ENCODE assay signal across 14 cellular contexts in genomic region chr1:6057170-6057569, GRCh38. TPM values are rescaled to one million over a fixed set of nuclear protein-coding genes. Genes with fewer than 3 reads are reported as not detected.
DNase-seq lines count a peak whose midpoint lies in the region; ATAC-seq and TF ChIP-seq lines count a peak whose summit lies in the region.
"Had no signal": no experiment of that assay in that cellular context is flagged by ENCODE, and none has a peak within 500 bp of the region (broad histone marks: within the 10 kb centered on the region; RNA-seq: fewer than 3 reads in every experiment).

No MANE protein-coding gene starts in this region.

- H3K4me3 Mint-ChIP-seq in naive thymus-derived CD8-positive, alpha-beta T cell = no peak overlapping the region
- H3K4me3 Mint-ChIP-seq in chondrocyte (ENCODE audit: unreplicated experiment) = no peak overlapping the region
- no peak overlapping the region for H3K4me3 Mint-ChIP-seq in mesothelial cell of epicardium

- peak overlapping the region; percentile 33 to 73 for H3K27ac Mint-ChIP-seq in activated naive CD4-positive, alpha-beta T cell treated with anti-CD3 and anti-CD28 coated beads, Interleukin-2, amount 50 U/mL, for 72 hours
- H3K27ac Mint-ChIP-seq in naive thymus-derived CD8-positive, alpha-beta T cell = peak overlapping the region in 6 of 10 donors; percentile 3 to 65 (median 50)
- H3K27ac Mint-ChIP-seq in chondrocyte (ENCODE audit: unreplicated experiment) (no peak overlapping the region), mesothelial cell of epicardium (no peak overlapping the region)

- POLR2A ChIA-PET in naive thymus-derived CD8-positive, alpha-beta T cell (lab: Charles Lee) = interaction anchor here (0.8 kb wide), 1 partner anchor 31 kb away, joined by 3 read pairs; no protein-coding TSS in a partner anchor

- no peaks in the 10 kb centered on the region for H3K9me3 Mint-ChIP-seq in activated naive CD4-positive, alpha-beta T cell treated with anti-CD3 and anti-CD28 coated beads, Interleukin-2, amount 50 U/mL, for 72 hours
- no peaks in the 10 kb centered on the region for H3K9me3 Mint-ChIP-seq in naive thymus-derived CD8-positive, alpha-beta T cell
- H3K9me3 Mint-ChIP-seq in chondrocyte (ENCODE audit: low read depth) = no peaks in the 10 kb centered on the region
- H3K9me3 Mint-ChIP-seq in mesothelial cell of epicardium = no peaks in the 10 kb centered on the region

- TF ChIP-seq CTCF in chondrocyte (IDR thresholded peaks at IDR 0.05) (no peak), mesothelial cell of epicardium (IDR thresholded peaks at IDR 0.05; ENCODE audit: unreplicated experiment) (no peak)

- no peak for DNase-seq in activated naive CD4-positive, alpha-beta T cell treated with anti-CD3 and anti-CD28 coated beads, Interleukin-2, amount 50 U/mL, for 72 hours (ENCODE audit: low spot score in 2 of 2)
- no peak for DNase-seq in activated naive CD4-positive, alpha-beta T cell treated with anti-CD3 and anti-CD28 coated beads, Interleukin-2, amount 50 U/mL, for 16 hours
- DNase-seq in NCI-H69 (lab: John Stamatoyannopoulos, UW) (peak; percentile 5), NK-92 (lab: John Stamatoyannopoulos, UW; ENCODE audit: unreplicated experiment) (no peak), chondrocyte (ENCODE audit: low spot score) (no peak), mesothelial cell of epicardium (ENCODE audit: low spot score in 2 of 2, unreplicated experiment in 2 of 2) (no peak)
- DNase-seq in naive thymus-derived CD8-positive, alpha-beta T cell = no peak
- DNase-seq: BE2C, DMS79, NCI-H1105, NCI-H2081, NCI-H446 treated with DMSO at 0.1 percent for 48 hours, OCI-M1, SHP77 had no signal

- no peak for ATAC-seq in activated naive CD4-positive, alpha-beta T cell treated with anti-CD3 and anti-CD28 coated beads, Interleukin-2, amount 50 U/mL, for 72 hours
- no peak for ATAC-seq in naive thymus-derived CD8-positive, alpha-beta T cell

- no peaks in the 10 kb centered on the region for H3K27me3 Mint-ChIP-seq in naive thymus-derived CD8-positive, alpha-beta T cell
- peaks cover 25% of the 10 kb centered on the region for H3K27me3 Mint-ChIP-seq in chondrocyte (ENCODE audit: low read depth)
- peaks cover 39% of the 10 kb centered on the region for H3K27me3 Mint-ChIP-seq in mesothelial cell of epicardium (ENCODE audit: low read depth)

- peaks cover 12 to 31% of the 10 kb centered on the region in 2 donors for H3K36me3 Mint-ChIP-seq in activated naive CD4-positive, alpha-beta T cell treated with anti-CD3 and anti-CD28 coated beads, Interleukin-2, amount 50 U/mL, for 72 hours
- peaks cover 0 to 37% (median 3%) of the 10 kb centered on the region in 3 donors for H3K36me3 Mint-ChIP-seq in naive thymus-derived CD8-positive, alpha-beta T cell
- H3K36me3 Mint-ChIP-seq in chondrocyte (ENCODE audit: low read depth) (no peaks in the 10 kb centered on the region), mesothelial cell of epicardium (no peaks in the 10 kb centered on the region)

- H3K4me1 Mint-ChIP-seq in naive thymus-derived CD8-positive, alpha-beta T cell = peaks cover 17 to 48% (median 28%) of the 10 kb centered on the region in 4 donors
- H3K4me1 Mint-ChIP-seq in chondrocyte (ENCODE audit: low read depth) (peaks cover 7% of the 10 kb centered on the region), mesothelial cell of epicardium (peaks cover 3% of the 10 kb centered on the region)

RNA-seq across cellular contexts. Expression of gene KCNAB2, which starts 11.5 kb away (rescaled TPM):
- total RNA-seq in activated naive CD4-positive, alpha-beta T cell treated with anti-CD3 and anti-CD28 coated beads, Interleukin-2, amount 50 U/mL, for 72 hours = 100 to 1,000 TPM; 214 to 334 TPM
- 100 to 1,000 TPM; 189 to 190 TPM for total RNA-seq in naive thymus-derived CD8-positive, alpha-beta T cell
- 10 to 100 TPM; 17.8 to 46.6 (median 21.4) TPM for polyA plus RNA-seq in naive thymus-derived CD8-positive, alpha-beta T cell
- total RNA-seq in chondrocyte (4.2 to 7.3 TPM (median 5.2 TPM) in 3 replicates), mesothelial cell of epicardium (10.7 to 12.7 TPM (median 10.8 TPM) in 3 replicates)

Comparison
In these comparisons a context has a peak if more than half of its experiments do, and no peak if none do; other contexts are left out.
1. H3K27ac Mint-ChIP-seq: peak in activated naive CD4-positive, alpha-beta T cell treated with anti-CD3 and anti-CD28 coated beads, Interleukin-2, amount 50 U/mL, for 72 hours (2 of 2) and naive thymus-derived CD8-positive, alpha-beta T cell (6 of 10); none in chondrocyte (single experiment) and mesothelial cell of epicardium (single experiment).
2. RNA of gene KCNAB2, which starts 11.5 kb away (total RNA-seq): 214 to 334 TPM in activated naive CD4-positive, alpha-beta T cell treated with anti-CD3 and anti-CD28 coated beads, Interleukin-2, amount 50 U/mL, for 72 hours and 189 to 190 TPM in naive thymus-derived CD8-positive, alpha-beta T cell; 10.7 to 12.7 TPM in mesothelial cell of epicardium and 4.2 to 7.3 TPM in chondrocyte; every median in the first group is over 10 times any median in the second.